ENCODE assay signal across 9 cellular contexts in the genomic region with DNA sequence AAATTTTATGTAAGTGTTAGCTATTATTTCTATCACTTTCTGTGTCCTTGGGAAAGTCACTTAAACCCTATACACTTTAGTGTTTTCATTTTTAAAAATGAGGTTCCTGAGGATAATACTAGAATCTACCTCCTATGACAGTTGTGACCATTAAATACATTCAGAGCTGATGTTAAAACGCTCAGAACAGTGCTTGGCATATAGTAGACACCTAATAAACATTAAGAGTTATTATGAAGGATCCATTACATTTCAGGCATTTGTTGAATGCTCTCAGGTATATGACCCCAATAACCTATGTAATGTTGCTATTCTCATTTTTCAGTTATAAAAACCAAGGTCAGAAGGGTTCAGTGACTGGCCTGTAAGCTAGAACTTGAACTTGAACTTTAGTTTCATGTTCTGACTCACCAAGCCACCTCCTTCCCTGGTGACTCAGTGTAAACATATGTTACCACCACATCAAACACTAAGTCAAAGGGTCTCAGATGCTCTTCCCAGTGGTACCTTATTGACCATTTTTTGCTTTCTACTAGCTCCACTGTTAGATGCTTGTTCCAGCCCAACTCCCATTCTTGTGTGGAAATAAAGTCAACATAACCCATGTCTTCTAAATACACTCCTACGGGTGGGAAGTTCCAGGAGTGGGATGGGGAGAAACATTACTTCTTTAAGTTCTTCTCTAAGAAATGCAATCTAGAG. TPM values are rescaled to one million over a fixed set of nuclear protein-coding genes. Genes with fewer than 3 reads are reported as not detected.
A peak's percentile ranks its signal among the peaks of the same experiment; 100 is the strongest.
DNase-seq lines count a peak whose midpoint lies in the region; ATAC-seq lines count a peak whose summit lies in the region.
"Had no signal": no experiment of that assay in that cellular context is flagged by ENCODE, and none has a peak within 500 bp of the region (broad histone marks: within the 10 kb centered on the region; RNA-seq: fewer than 3 reads in every experiment).

No MANE protein-coding gene starts in this region.

- intact Hi-C loops in sciatic nerve (cut with DNase I) = no loop called here

- DNase-seq in AG08396 (ENCODE audit: low spot score) (peak; percentile 44), M059J (ENCODE audit: low read depth) (peak; percentile 84), sciatic nerve (ENCODE audit: low spot score) (no peak), NCI-H1092 (lab: John Stamatoyannopoulos, UW) (no peak)
- DNase-seq: activated naive CD4-positive, alpha-beta T cell treated with Interleukin-2 at 50 U/mL for 16 hours had no signal

- ATAC-seq in GM21381 (IDR thresholded peaks at IDR 0.05; ENCODE audit: unreplicated experiment) = peak; percentile 75
- peak; percentile 49 for ATAC-seq in esophagus mucosa
- no peak for ATAC-seq in sciatic nerve
- no peak for ATAC-seq in HG02588 (IDR thresholded peaks at IDR 0.05; ENCODE audit: unreplicated experiment)
- ATAC-seq in GM19455 (IDR thresholded peaks at IDR 0.05; ENCODE audit: unreplicated experiment) = no peak

RNA-seq across cellular contexts. Expression of a gene that starts 47.6 kb away (rescaled TPM):
- 16.0 and 28.0 TPM in 2 replicates for total RNA-seq in M059J (2014; rRNA removed; shearing (Covaris generic))
- total RNA-seq in esophagus mucosa (1.7 TPM), sciatic nerve (not detected)

Comparison
In these comparisons a context has a peak if more than half of its experiments do, and no peak if none do; other contexts are left out.
1. DNase-seq: peak in AG08396 (single experiment) and M059J (single experiment); none in sciatic nerve (single experiment) and NCI-H1092 (single experiment).
2. ATAC-seq: peak in GM21381 (single experiment) and esophagus mucosa (single experiment); none in sciatic nerve (single experiment), HG02588 (single experiment) and GM19455 (single experiment).